In genomic region chr22:19536564-19536963, GRCh38 we compare ENCODE assay signal across 9 cellular contexts. TPM values are rescaled to one million over a fixed set of nuclear protein-coding genes. Genes with fewer than 3 reads are reported as not detected.
"Had no signal": no experiment of that assay in that cellular context is flagged by ENCODE, and none has a peak within 500 bp of the region (broad histone marks: within the 10 kb centered on the region; RNA-seq: fewer than 3 reads in every experiment).

No MANE protein-coding gene starts in this region.

- H3K27ac Mint-ChIP-seq: GM23338, H9, IgD-negative memory B cell had no signal

- H3K4me3 ChIP-seq: GM23338 had no signal

- DNase-seq: H9, HCEC 1CT had no signal

- H3K4me2 ChIP-seq: GM23338 had no signal

- FAIRE-seq: H1, H54, HepG2 had no signal

- H3K4me1 Mint-ChIP-seq: GM23338 had no signal

- H3K9me3 Mint-ChIP-seq: GM23338, H9, IgD-negative memory B cell had no signal

- ATAC-seq: GM23338, HepG2 had no signal

- H2AFZ ChIP-seq: GM23338 had no signal

- H3K4me3 Mint-ChIP-seq: GM23338, H9, IgD-negative memory B cell had no signal

- H3K27ac ChIP-seq: HL-60 had no signal

RNA-seq across cellular contexts. Expression of gene CLDN5, which starts 12.4 kb away (rescaled TPM):
- total RNA-seq: HepG2, HT1080 had no signal
- polyA plus RNA-seq: HepG2 had no signal
